ENCODE assay signal across 22 cellular contexts in genomic region chr4:5640096-5640495, GRCh38.
"Had no signal": no experiment of that assay in that cellular context is flagged by ENCODE, and none has a peak within 500 bp of the region (broad histone marks: within the 10 kb centered on the region; RNA-seq: fewer than 3 reads in every experiment).

No MANE protein-coding gene starts in this region.

- FAIRE-seq: RCC 7860 had no signal

- H3K9me3 ChIP-seq: SJSA1 had no signal

- H3K27ac ChIP-seq: SJSA1, SK-N-MC had no signal

- H3K27me3 Mint-ChIP-seq: IgD-negative memory B cell had no signal

- H3K4me3 ChIP-seq: SJSA1, SK-N-MC had no signal

- DNase-seq: KBM-7, NCI-H1092, NCI-H1105 treated with DMSO at 0.1 percent for 48 hours, NCI-H1417 treated with DMSO at 0.1 percent for 48 hours, NCI-H146, NCI-H1694 treated with DMSO at 0.1 percent for 48 hours, NCI-H1930, NCI-H2081, NCI-H2171, NCI-H226, NCI-H446, NCI-H510A, NCI-H524 treated with DMSO at 0.1 percent for 48 hours, NCI-H69, NCI-H774, Right ventricle myocardium superior, RPMI8226, SIG-M5 had no signal

- H3K27ac Mint-ChIP-seq: IgD-negative memory B cell had no signal

- H3K36me3 ChIP-seq: SJSA1 had no signal

- H3K27me3 ChIP-seq: SJSA1 had no signal

- H3K4me1 ChIP-seq: SJSA1 had no signal

- H3K36me3 Mint-ChIP-seq: IgD-negative memory B cell had no signal

- H3K4me3 Mint-ChIP-seq: IgD-negative memory B cell had no signal
